1 cellular context compared by ENCODE assay signal in the genomic region with DNA sequence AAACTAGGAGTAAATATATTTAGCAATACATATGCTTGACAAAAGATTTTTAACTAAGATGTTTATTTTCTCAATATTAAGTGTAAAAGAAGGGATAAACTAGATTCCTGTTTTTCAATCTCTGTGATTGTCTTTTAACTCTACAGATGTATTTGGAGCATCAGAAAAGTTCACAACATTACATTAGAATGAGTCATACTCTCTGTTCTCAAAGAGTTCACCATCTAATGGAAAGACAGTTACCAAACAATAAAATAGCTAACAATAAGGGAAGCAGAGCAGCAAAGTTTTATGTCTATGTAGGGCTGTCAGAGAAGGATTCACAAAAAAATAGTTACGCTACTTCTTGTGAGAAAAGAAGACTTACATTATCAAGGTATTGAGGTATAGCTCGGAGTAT.
TF ChIP-seq lines count a peak whose summit lies in the region.

No MANE protein-coding gene starts in this region.

TF ChIP-seq in SK-N-SH treated with all-trans-retinoic acid at 6 μM for 48 hours, 23 proteins besides CTCF, POLR2A, EP300 and RAD21 (continued from another document):
- TF ChIP-seq, protein P1, sequence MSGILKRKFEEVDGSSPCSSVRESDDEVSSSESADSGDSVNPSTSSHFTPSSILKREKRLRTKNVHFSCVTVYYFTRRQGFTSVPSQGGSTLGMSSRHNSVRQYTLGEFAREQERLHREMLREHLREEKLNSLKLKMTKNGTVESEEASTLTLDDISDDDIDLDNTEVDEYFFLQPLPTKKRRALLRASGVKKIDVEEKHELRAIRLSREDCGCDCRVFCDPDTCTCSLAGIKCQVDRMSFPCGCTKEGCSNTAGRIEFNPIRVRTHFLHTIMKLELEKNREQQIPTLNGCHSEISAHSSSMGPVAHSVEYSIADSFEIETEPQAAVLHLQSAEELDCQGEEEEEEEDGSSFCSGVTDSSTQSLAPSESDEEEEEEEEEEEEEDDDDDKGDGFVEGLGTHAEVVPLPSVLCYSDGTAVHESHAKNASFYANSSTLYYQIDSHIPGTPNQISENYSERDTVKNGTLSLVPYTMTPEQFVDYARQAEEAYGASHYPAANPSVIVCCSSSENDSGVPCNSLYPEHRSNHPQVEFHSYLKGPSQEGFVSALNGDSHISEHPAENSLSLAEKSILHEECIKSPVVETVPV (CRISPR knock-in tag; IDR thresholded peaks at IDR 0.05) = no peak
- TF ChIP-seq PPARA (CRISPR knock-in tag; IDR thresholded peaks at IDR 0.05; ENCODE audit: borderline replicate concordance) (no peak), SNAI2 (CRISPR knock-in tag; IDR thresholded peaks at IDR 0.05) (no peak), ZC3H10 (CRISPR knock-in tag; IDR thresholded peaks at IDR 0.05) (no peak)
